8 cellular contexts compared by ENCODE assay signal in the genomic region with DNA sequence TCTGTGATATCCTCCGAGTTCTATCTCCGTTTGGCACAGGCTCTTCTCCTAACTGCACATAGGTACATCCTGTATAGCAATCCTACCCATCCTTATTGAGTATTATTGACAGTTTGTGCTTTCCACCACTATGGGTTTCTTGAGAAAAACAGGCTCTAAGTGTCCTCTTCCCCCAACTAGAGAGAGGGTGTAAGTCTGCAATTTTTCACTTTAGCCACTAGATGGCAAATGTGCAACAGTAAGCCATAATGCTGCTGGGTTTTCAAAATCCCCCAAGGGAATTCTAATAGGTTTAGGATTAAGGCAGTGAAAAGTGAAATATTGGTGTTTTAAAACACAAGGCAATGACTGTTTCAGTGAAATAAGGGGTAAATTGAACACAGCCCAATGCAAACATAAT.
DNase-seq lines count a peak whose midpoint lies in the region; ATAC-seq, FAIRE-seq and TF ChIP-seq lines count a peak whose summit lies in the region.

No MANE protein-coding gene starts in this region.

- H3K27me3 ChIP-seq in H7 (ENCODE audit: control insufficient read depth, insufficient read depth, low read length) (no peaks in the 10 kb centered on the region), Loucy (ENCODE audit: insufficient read depth, low read length, poor library complexity, severe bottlenecking) (no peaks in the 10 kb centered on the region), astrocyte (ENCODE audit: insufficient read depth, low read length) (no peaks in the 10 kb centered on the region)

- H3K9ac ChIP-seq in Loucy (ENCODE audit: low read depth, low read length, poor library complexity, severe bottlenecking) (no peak overlapping the region), astrocyte (ENCODE audit: low read length) (no peak overlapping the region)

- H2AFZ ChIP-seq in Loucy (ENCODE audit: low read length), result no peak overlapping the region
- H2AFZ ChIP-seq in astrocyte (ENCODE audit: low read depth, low read length), result no peak overlapping the region

- no peak overlapping the region for H3K27ac ChIP-seq in astrocyte (ENCODE audit: low read depth, low read length)

- H3K9me2 ChIP-seq in Loucy (replicated peaks; ENCODE audit: low read depth, low read length), result no peaks in the 10 kb centered on the region

- DNase-seq in NCI-H748 (lab: John Stamatoyannopoulos, UW; ENCODE audit: unreplicated experiment) (peak; percentile 21), NCI-H748 treated with DMSO at 0.1 percent for 48 hours (lab: John Stamatoyannopoulos, UW) (no peak), H7 (peak; percentile 2), astrocyte (ENCODE audit: low read depth) (peak; percentile 7), memory B cell (ENCODE audit: low spot score in 2 of 2) (no peak), OCI-M2 (lab: John Stamatoyannopoulos, UW; ENCODE audit: unreplicated experiment) (no peak)
- DNase-seq in stimulated activated naive CD8-positive, alpha-beta T cell treated with anti-CD3 and anti-CD28 coated beads, Interleukin-15, amount 100 ng/mL, for 72 hours, result no peak

- H3K79me2 ChIP-seq in Loucy (ENCODE audit: insufficient read depth, low read length) (no peaks in the 10 kb centered on the region), astrocyte (ENCODE audit: insufficient read depth, low read length) (no peaks in the 10 kb centered on the region)

- FAIRE-seq in astrocyte (lab: Jason Lieb, UNC), result peak; percentile 99

- H3K4me2 ChIP-seq in Loucy (ENCODE audit: low read depth, low read length, poor library complexity, severe bottlenecking) (no peak overlapping the region), astrocyte (ENCODE audit: low read length) (no peak overlapping the region)

- TF ChIP-seq CTCF in Loucy (conservative IDR thresholded peaks at IDR 0.05; ENCODE audit: low read length) (peak; percentile 67), astrocyte (IDR thresholded peaks at IDR 0.05; ENCODE audit: insufficient read depth, low read depth, low read length) (peak; percentile 46)

- H3K27ac Mint-ChIP-seq in astrocyte (ENCODE audit: unreplicated experiment) (no peak overlapping the region), memory B cell (no peak overlapping the region)
- H3K27ac Mint-ChIP-seq in stimulated activated naive CD8-positive, alpha-beta T cell treated with anti-CD3 and anti-CD28 coated beads, Interleukin-15, amount 100 ng/mL, for 72 hours, result no peak overlapping the region

- H3K4me3 Mint-ChIP-seq in astrocyte (ENCODE audit: unreplicated experiment) (no peak overlapping the region), memory B cell (no peak overlapping the region)
- no peak overlapping the region for H3K4me3 Mint-ChIP-seq in stimulated activated naive CD8-positive, alpha-beta T cell treated with anti-CD3 and anti-CD28 coated beads, Interleukin-15, amount 100 ng/mL, for 72 hours

- H3K4me3 ChIP-seq in H7 (ENCODE audit: insufficient read depth, low read depth, low read length) (no peak overlapping the region), Loucy (ENCODE audit: low read length, poor library complexity, severe bottlenecking) (no peak overlapping the region), astrocyte (ENCODE audit: insufficient read depth, low read depth, low read length) (no peak overlapping the region)

- H3K27me3 Mint-ChIP-seq in astrocyte (ENCODE audit: low read depth, unreplicated experiment) (no peaks in the 10 kb centered on the region), memory B cell (no peaks in the 10 kb centered on the region)
- H3K27me3 Mint-ChIP-seq in stimulated activated naive CD8-positive, alpha-beta T cell treated with anti-CD3 and anti-CD28 coated beads, Interleukin-15, amount 100 ng/mL, for 72 hours, result no peaks in the 10 kb centered on the region

- ATAC-seq in memory B cell (ENCODE audit: low read depth), result peak; percentile 50
- no peak for ATAC-seq in stimulated activated naive CD8-positive, alpha-beta T cell treated with anti-CD3 and anti-CD28 coated beads, Interleukin-15, amount 100 ng/mL, for 72 hours

- H3F3A ChIP-seq in Loucy (ENCODE audit: low read depth), result no peaks in the 10 kb centered on the region

- no peaks in the 10 kb centered on the region for H3K4me1 Mint-ChIP-seq in astrocyte (ENCODE audit: low read depth, unreplicated experiment)
- no peaks in the 10 kb centered on the region for H3K4me1 Mint-ChIP-seq in memory B cell
- no peaks in the 10 kb centered on the region for H3K4me1 Mint-ChIP-seq in stimulated activated naive CD8-positive, alpha-beta T cell treated with anti-CD3 and anti-CD28 coated beads, Interleukin-15, amount 100 ng/mL, for 72 hours

- H3K36me3 Mint-ChIP-seq in astrocyte (ENCODE audit: low read depth, unreplicated experiment) (no peaks in the 10 kb centered on the region), memory B cell (no peaks in the 10 kb centered on the region)

- no peaks in the 10 kb centered on the region for H3K9me3 ChIP-seq in Loucy (ENCODE audit: insufficient read depth, low read depth, low read length)
- no peaks in the 10 kb centered on the region for H3K9me3 ChIP-seq in astrocyte (ENCODE audit: insufficient read depth, low read depth, low read length)

- H3K4me1 ChIP-seq in Loucy (ENCODE audit: insufficient read depth, low read length, poor library complexity, severe bottlenecking) (no peaks in the 10 kb centered on the region), astrocyte (ENCODE audit: insufficient read depth, low read length) (no peaks in the 10 kb centered on the region)

- H3K9me3 Mint-ChIP-seq in astrocyte (ENCODE audit: unreplicated experiment), result no peaks in the 10 kb centered on the region
- H3K9me3 Mint-ChIP-seq in memory B cell, result no peaks in the 10 kb centered on the region
- H3K9me3 Mint-ChIP-seq in stimulated activated naive CD8-positive, alpha-beta T cell treated with anti-CD3 and anti-CD28 coated beads, Interleukin-15, amount 100 ng/mL, for 72 hours, result no peaks in the 10 kb centered on the region

- H4K20me1 ChIP-seq in Loucy (ENCODE audit: insufficient read depth, low read length, poor library complexity, severe bottlenecking) (no peaks in the 10 kb centered on the region), astrocyte (ENCODE audit: insufficient read depth, low read length) (no peaks in the 10 kb centered on the region)

- H3K36me3 ChIP-seq in H7 (replicated peaks; ENCODE audit: control insufficient read depth, insufficient read depth, low read length) (no peaks in the 10 kb centered on the region), Loucy (ENCODE audit: insufficient read depth, low read length) (no peaks in the 10 kb centered on the region), astrocyte (ENCODE audit: insufficient read depth, low read length) (no peaks in the 10 kb centered on the region)

Comparison
In these comparisons a context has a peak if more than half of its experiments do, and no peak if none do; other contexts are left out.
1. DNase-seq: peak in NCI-H748 (single experiment), H7 (single experiment) and astrocyte (single experiment); none in NCI-H748 treated with DMSO at 0.1 percent for 48 hours (single experiment), memory B cell (0 of 2), OCI-M2 (single experiment) and stimulated activated naive CD8-positive, alpha-beta T cell treated with anti-CD3 and anti-CD28 coated beads, Interleukin-15, amount 100 ng/mL, for 72 hours (0 of 2).